ENCODE assay signal across 23 cellular contexts in genomic region chr5:143077453-143078103, GRCh38.
"Had no signal": no experiment of that assay in that cellular context is flagged by ENCODE, and none has a peak within 500 bp of the region (broad histone marks: within the 10 kb centered on the region; RNA-seq: fewer than 3 reads in every experiment).

No MANE protein-coding gene starts in this region.

- H3K27me3 ChIP-seq: neural progenitor cell, right atrium auricular region, sigmoid colon had no signal

- FAIRE-seq: frontal cortex, keratinocyte had no signal

- H3K27ac ChIP-seq: coronary artery, neural progenitor cell, prostate gland, right atrium auricular region, sigmoid colon, thoracic aorta had no signal

- DNase-seq: dermis blood vessel endothelial cell; effector memory CD4-positive, alpha-beta T cell; erythroblast; hypothalamus; naive thymus-derived CD4-positive, alpha-beta T cell; nucleus accumbens; sigmoid colon; stimulated activated CD4-positive, alpha-beta T cell treated with anti-CD3 and anti-CD28 coated beads, Interleukin-2, amount 100 ng/mL, for 24 hours; stimulated activated CD4-positive, alpha-beta T cell treated with anti-CD3 and anti-CD28 coated beads, Interleukin-4, amount 100 ng/mL, for 4 hours; stimulated activated naive B cell treated with anti-CD40 and anti-IgM and Interleukin-4, amounts not matched to agents 10 μg/mL and 1 μg/mL and 100 μg/mL, for 72 hours; trophoblast cell had no signal

- H3K36me3 Mint-ChIP-seq: mesothelial cell of epicardium, neural progenitor cell had no signal

- H3K4me1 ChIP-seq: prostate gland had no signal

- H3K27me3 Mint-ChIP-seq: memory B cell; naive thymus-derived CD4-positive, alpha-beta T cell; stimulated activated naive B cell treated with anti-CD40 and anti-IgM and Interleukin-4, amounts not matched to agents 10 μg/mL and 1 μg/mL and 100 μg/mL, for 72 hours; stimulated activated naive CD8-positive, alpha-beta T cell treated with anti-CD3 and anti-CD28 coated beads, Interleukin-15, Interleukin-2, amounts not matched to agents 100 ng/mL and 50 ng/mL, for 24 hours had no signal

- H2AFZ ChIP-seq: neural progenitor cell had no signal

- H3K36me3 ChIP-seq: neural progenitor cell, prostate gland, sigmoid colon had no signal

- H3K4me2 ChIP-seq: neural progenitor cell had no signal

- H3K4me3 Mint-ChIP-seq: memory B cell; mesothelial cell of epicardium; naive thymus-derived CD4-positive, alpha-beta T cell; nephron; neural progenitor cell; stimulated activated naive B cell treated with anti-CD40 and anti-IgM and Interleukin-4, amounts not matched to agents 10 μg/mL and 1 μg/mL and 100 μg/mL, for 72 hours; stimulated activated naive CD8-positive, alpha-beta T cell treated with anti-CD3 and anti-CD28 coated beads, Interleukin-15, Interleukin-2, amounts not matched to agents 100 ng/mL and 50 ng/mL, for 24 hours had no signal

- H3K9ac ChIP-seq: neural progenitor cell had no signal

- H3K9me3 ChIP-seq: prostate gland, right atrium auricular region, sigmoid colon, thoracic aorta had no signal

- H3K27ac Mint-ChIP-seq: memory B cell; mesothelial cell of epicardium; nephron; neural progenitor cell; stimulated activated naive B cell treated with anti-CD40 and anti-IgM and Interleukin-4, amounts not matched to agents 10 μg/mL and 1 μg/mL and 100 μg/mL, for 72 hours; stimulated activated naive CD8-positive, alpha-beta T cell treated with anti-CD3 and anti-CD28 coated beads, Interleukin-15, Interleukin-2, amounts not matched to agents 100 ng/mL and 50 ng/mL, for 24 hours had no signal

- H3K4me1 Mint-ChIP-seq: memory B cell, neural progenitor cell had no signal

- H3K4me3 ChIP-seq: coronary artery, lung, neural progenitor cell, prostate gland, right atrium auricular region, sigmoid colon, thoracic aorta had no signal

- ATAC-seq: naive thymus-derived CD4-positive, alpha-beta T cell; stimulated activated naive B cell treated with anti-CD40 and anti-IgM and Interleukin-4, amounts not matched to agents 10 μg/mL and 1 μg/mL and 100 μg/mL, for 72 hours had no signal
